Comparison of ENCODE assay signal across 8 cellular contexts in the genomic region with DNA sequence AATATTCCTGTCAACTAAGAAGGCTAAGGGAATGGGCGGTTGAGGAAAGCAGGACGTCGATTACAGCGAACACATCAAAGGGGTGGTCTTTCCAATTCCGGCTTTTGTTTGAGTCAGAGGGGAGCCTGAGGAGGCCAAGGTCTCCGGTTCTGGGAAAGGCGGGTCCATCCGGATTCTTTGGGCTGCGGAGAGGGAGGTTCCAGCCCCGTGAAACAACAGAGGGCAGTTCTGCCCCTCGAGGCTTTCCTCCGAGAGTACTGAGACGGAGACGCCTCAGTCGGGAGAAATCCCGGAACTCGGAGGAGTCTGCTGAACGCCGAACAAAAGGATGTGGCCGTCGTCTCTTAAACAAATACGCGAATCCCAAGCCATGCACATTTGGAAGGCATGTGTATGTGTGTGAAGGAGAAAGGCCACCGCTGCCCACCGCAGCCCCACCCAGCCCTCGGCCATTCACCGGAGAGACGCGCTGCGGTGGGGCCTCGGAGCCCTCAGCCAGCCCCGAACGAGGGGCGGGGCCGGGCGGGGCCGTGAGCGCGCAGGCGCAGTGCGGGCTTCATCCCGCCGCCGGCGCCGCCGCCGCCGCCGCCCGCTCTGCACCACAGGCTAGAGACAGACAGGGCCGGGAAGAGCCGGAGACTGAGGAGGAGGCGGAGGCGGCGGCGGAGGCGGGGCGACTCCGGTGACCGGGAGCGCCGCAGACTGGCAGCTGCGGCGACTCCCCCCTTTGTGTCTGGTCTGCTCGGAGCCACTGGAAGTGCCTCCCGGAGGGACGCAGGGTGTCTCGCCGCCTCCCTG. TPM values are rescaled to one million over a fixed set of nuclear protein-coding genes. Genes with fewer than 3 reads are reported as not detected.
DNase-seq lines count a peak whose midpoint lies in the region; ATAC-seq and TF ChIP-seq lines count a peak whose summit lies in the region.

A gene (plus strand): TSS at position 717 of the 798 bp plus-strand sequence. CDS start 1,148 bp downstream, outside the sequence.

- TF ChIP-seq EP300 in transverse colon (IDR thresholded peaks at IDR 0.05; ENCODE audit: low read depth), result no peak

- H3K27ac ChIP-seq in adipose tissue (ENCODE audit: low read depth, low read length), result peak within 1 kb of the TSS; percentile 94
- peak within 1 kb of the TSS; percentile 92 to 100 (median 98) for H3K27ac ChIP-seq in heart left ventricle
- peak within 1 kb of the TSS; percentile 95 to 99 (median 96) for H3K27ac ChIP-seq in transverse colon

- in situ Hi-C loops in transverse colon (cut with MboI; ENCODE audit: low pct_ligation_motif_present in 1 of 4, low pct_unique_long_range_greater_than_20kb in 1 of 4, low sequenced_read_pairs in 3 of 4), result no loop called here

- ATAC-seq in HG02678 (IDR thresholded peaks at IDR 0.05; ENCODE audit: unreplicated experiment) (peak; percentile 70), heart left ventricle (peak; percentile 79 to 93 (median 88))

- no peaks in the 10 kb centered on the region for H3K36me3 ChIP-seq in heart left ventricle
- H3K36me3 ChIP-seq in transverse colon, result no peaks in the 10 kb centered on the region

- H3K9me3 ChIP-seq in heart left ventricle (no peaks in the 10 kb centered on the region), transverse colon (no peaks in the 10 kb centered on the region)

- TF ChIP-seq CTCF in GM12864 (IDR thresholded peaks at IDR 0.05; ENCODE audit: low read depth, low read length, missing control alignments), result no peak
- TF ChIP-seq CTCF in heart left ventricle (IDR thresholded peaks at IDR 0.05), result no peak
- TF ChIP-seq CTCF in transverse colon (IDR thresholded peaks at IDR 0.05), result no peak

- intact Hi-C loops in heart left ventricle (cut with DNase I), result loop anchor here (1.0 to 10.0 kb wide), 19 partner anchors 51 to 639 kb away; a partner anchor contains a TSS
- intact Hi-C loops in transverse colon (cut with DNase I; ENCODE audit: low total_unique reads), result loop anchor here (5.0 kb wide), 1 partner anchor 109 kb away; a partner anchor contains a TSS

- peak in 1 of 2 donors; percentile 83 for TF ChIP-seq POLR2A in heart left ventricle (IDR thresholded peaks at IDR 0.05)
- peak; percentile 81 for TF ChIP-seq POLR2A in transverse colon (IDR thresholded peaks at IDR 0.05)

- H3K27me3 ChIP-seq in heart left ventricle (no peaks in the 10 kb centered on the region), transverse colon (no peaks in the 10 kb centered on the region)

- H3K4me3 ChIP-seq in GM12864 (ENCODE audit: low read depth, low read length) (peak within 1 kb of the TSS; percentile 96), heart left ventricle (peak within 1 kb of the TSS; percentile 64 to 99 (median 85)), transverse colon (peak within 1 kb of the TSS; percentile 78 to 84 (median 80))

- H3K4me1 ChIP-seq in heart left ventricle (peaks cover 0 to 40% (median 11%) of the 10 kb centered on the region in 12 donors), transverse colon (peaks cover 0 to 31% (median 16%) of the 10 kb centered on the region in 4 donors)

- WGBS in adipose tissue, 3 donors, result 0% methylated on average over 39 to 70 of the region's 70 CpGs
- 0 to 1% (median 0%) methylated on average over 32 to 70 of the region's 70 CpGs for WGBS in heart left ventricle, 4 donors
- WGBS in transverse colon (ENCODE audit: low coverage in 1 of 2), 2 donors, result 0% methylated on average over 6 to 63 of the region's 70 CpGs

- DNase-seq in GM12864 (ENCODE audit: low read depth) (peak; percentile 39), NCI-H128 (lab: John Stamatoyannopoulos, UW; ENCODE audit: unreplicated experiment) (peak; percentile 62), SW 1271 (lab: John Stamatoyannopoulos, UW) (peak; percentile 68 to 88), heart left ventricle (peak; percentile 91 to 94 (median 92)), pons (ENCODE audit: low spot score) (peak; percentile 84), transverse colon (peak; percentile 92)

RNA-seq across cellular contexts. Expression of the gene that starts here (rescaled TPM):
- polyA plus RNA-seq in adipose tissue, result 10 to 100 TPM in 2 of 3 donors, 1 to 10 TPM in 1; 4.1 to 17.7 (median 12.3) TPM
- total RNA-seq in heart left ventricle, result 10 to 100 TPM; 44.4 to 81.9 (median 66.1) TPM
- 10 to 100 TPM in 1 of 2 donors, 1 to 10 TPM in 1; 9.0 to 17.3 TPM for polyA plus RNA-seq in heart left ventricle
- 10 to 100 TPM; 16.5 to 40.5 (median 26.5) TPM for total RNA-seq in transverse colon

Comparison
In these comparisons a context has a peak if more than half of its experiments do, and no peak if none do; other contexts are left out.
1. Peak in every context shown above with its lines: DNase-seq, ATAC-seq, H3K4me3 ChIP-seq and H3K27ac ChIP-seq.
2. DNase-seq: peak in every context shown above with its lines; median percentile 92 in heart left ventricle; 92 in transverse colon; 84 in pons; 78 in SW 1271; 62 in NCI-H128; 39 in GM12864.